11 cellular contexts compared by ENCODE assay signal in genomic region chr4:165079476-165079875, GRCh38. TPM values are rescaled to one million over a fixed set of nuclear protein-coding genes. Genes with fewer than 3 reads are reported as not detected.
DNase-seq lines count a peak whose midpoint lies in the region; ATAC-seq and TF ChIP-seq lines count a peak whose summit lies in the region.
"Had no signal": no experiment of that assay in that cellular context is flagged by ENCODE, and none has a peak within 500 bp of the region (broad histone marks: within the 10 kb centered on the region; RNA-seq: fewer than 3 reads in every experiment).

No MANE protein-coding gene starts in this region.

- no peak overlapping the region for H3K4me3 Mint-ChIP-seq in stimulated activated naive B cell treated with anti-CD40 and anti-IgM and Interleukin-4, amounts not matched to agents 10 μg/mL and 1 μg/mL and 100 μg/mL, for 72 hours

- no peaks in the 10 kb centered on the region for H3K27me3 Mint-ChIP-seq in stimulated activated naive B cell treated with anti-CD40 and anti-IgM and Interleukin-4, amounts not matched to agents 10 μg/mL and 1 μg/mL and 100 μg/mL, for 72 hours

- peak; percentile 52 to 68 for ATAC-seq in stimulated activated naive B cell treated with anti-CD40 and anti-IgM and Interleukin-4, amounts not matched to agents 10 μg/mL and 1 μg/mL and 100 μg/mL, for 72 hours (replicated peaks)
- ATAC-seq in HG02759 (IDR thresholded peaks at IDR 0.05; ENCODE audit: unreplicated experiment) (no peak), HG03097 (IDR thresholded peaks at IDR 0.05; ENCODE audit: low FRiP score, unreplicated experiment) (no peak)

- DNase-seq in NCI-H510A treated with DMSO at 0.1 percent for 48 hours (lab: John Stamatoyannopoulos, UW) = peak; percentile 19
- no peak for DNase-seq in NCI-H510A (lab: John Stamatoyannopoulos, UW)
- peak in 2 of 3 donors; percentile 50 to 78 for DNase-seq in Peyer's patch
- peak; percentile 7 for DNase-seq in glomerular endothelial cell (ENCODE audit: extremely low read depth, low read depth, low spot score)
- DNase-seq in stimulated activated naive B cell treated with anti-CD40 and anti-IgM and Interleukin-4, amounts not matched to agents 10 μg/mL and 1 μg/mL and 100 μg/mL, for 72 hours = no peak
- no peak for DNase-seq in stimulated activated CD4-positive, alpha-beta T cell treated with anti-CD3 and anti-CD28 coated beads, Interleukin-2, amount 100 ng/mL, for 24 hours
- DNase-seq: activated CD4-positive, CD25-positive, alpha-beta regulatory T cell treated with anti-CD3 and anti-CD28 coated beads, Interleukin-2, amount 50 U/mL, for 72 hours; central memory CD4-positive, alpha-beta T cell had no signal

- no peak for TF ChIP-seq CTCF in Peyer's patch (IDR thresholded peaks at IDR 0.05)

- H3K4me1 ChIP-seq in Peyer's patch = no peaks in the 10 kb centered on the region

- no peaks in the 10 kb centered on the region for H3K9me3 Mint-ChIP-seq in stimulated activated naive B cell treated with anti-CD40 and anti-IgM and Interleukin-4, amounts not matched to agents 10 μg/mL and 1 μg/mL and 100 μg/mL, for 72 hours

- H3K36me3 ChIP-seq in Peyer's patch = peaks cover 0 to 17% (median 0%) of the 10 kb centered on the region in 3 donors

- H3K9me3 ChIP-seq in Peyer's patch = no peaks in the 10 kb centered on the region

- no peaks in the 10 kb centered on the region for H3K27me3 ChIP-seq in Peyer's patch

- H3K27ac Mint-ChIP-seq in stimulated activated naive B cell treated with anti-CD40 and anti-IgM and Interleukin-4, amounts not matched to agents 10 μg/mL and 1 μg/mL and 100 μg/mL, for 72 hours = no peak overlapping the region

- H3K36me3 Mint-ChIP-seq in stimulated activated naive B cell treated with anti-CD40 and anti-IgM and Interleukin-4, amounts not matched to agents 10 μg/mL and 1 μg/mL and 100 μg/mL, for 72 hours = peaks cover 31 to 42% of the 10 kb centered on the region in 2 donors

- peaks cover 0 to 3% of the 10 kb centered on the region in 2 donors for H3K4me1 Mint-ChIP-seq in stimulated activated naive B cell treated with anti-CD40 and anti-IgM and Interleukin-4, amounts not matched to agents 10 μg/mL and 1 μg/mL and 100 μg/mL, for 72 hours

- H3K27ac ChIP-seq in Peyer's patch = no peak overlapping the region

- H3K4me3 ChIP-seq in Peyer's patch = no peak overlapping the region

- TF ChIP-seq POLR2A in Peyer's patch (IDR thresholded peaks at IDR 0.05) = no peak

RNA-seq across cellular contexts. Expression of gene TRIM75, which starts 25.8 kb away (rescaled TPM):
- total RNA-seq in Peyer's patch = not detected
- not detected in 2 replicates for total RNA-seq in glomerular endothelial cell
- total RNA-seq: NCI-H460 had no signal

RNA-seq across cellular contexts. Expression of gene TMEM192, which starts 33.2 kb away (rescaled TPM):
- total RNA-seq in Peyer's patch = 10 to 100 TPM in 3 of 4 donors, 1 to 10 TPM in 1; 6.2 to 13.5 (median 13.3) TPM
- total RNA-seq in glomerular endothelial cell = 17.6 and 18.6 TPM in 2 replicates

RNA-seq across cellular contexts. Expression of gene TRIM60, which starts 47.7 kb away (rescaled TPM):
- total RNA-seq in Peyer's patch (not detected), glomerular endothelial cell (not detected in 2 replicates)
- total RNA-seq: NCI-H460 had no signal

Comparison
In these comparisons a context has a peak if more than half of its experiments do, and no peak if none do; other contexts are left out.
1. DNase-seq: peak in NCI-H510A treated with DMSO at 0.1 percent for 48 hours (single experiment), Peyer's patch (2 of 3) and glomerular endothelial cell (single experiment); none in NCI-H510A (single experiment), stimulated activated naive B cell treated with anti-CD40 and anti-IgM and Interleukin-4, amounts not matched to agents 10 μg/mL and 1 μg/mL and 100 μg/mL, for 72 hours (single experiment) and stimulated activated CD4-positive, alpha-beta T cell treated with anti-CD3 and anti-CD28 coated beads, Interleukin-2, amount 100 ng/mL, for 24 hours (0 of 2).
2. ATAC-seq: peak in stimulated activated naive B cell treated with anti-CD40 and anti-IgM and Interleukin-4, amounts not matched to agents 10 μg/mL and 1 μg/mL and 100 μg/mL, for 72 hours (2 of 2); none in HG02759 (single experiment) and HG03097 (single experiment).